Comparison of ENCODE assay signal across 12 cellular contexts in the genomic region with DNA sequence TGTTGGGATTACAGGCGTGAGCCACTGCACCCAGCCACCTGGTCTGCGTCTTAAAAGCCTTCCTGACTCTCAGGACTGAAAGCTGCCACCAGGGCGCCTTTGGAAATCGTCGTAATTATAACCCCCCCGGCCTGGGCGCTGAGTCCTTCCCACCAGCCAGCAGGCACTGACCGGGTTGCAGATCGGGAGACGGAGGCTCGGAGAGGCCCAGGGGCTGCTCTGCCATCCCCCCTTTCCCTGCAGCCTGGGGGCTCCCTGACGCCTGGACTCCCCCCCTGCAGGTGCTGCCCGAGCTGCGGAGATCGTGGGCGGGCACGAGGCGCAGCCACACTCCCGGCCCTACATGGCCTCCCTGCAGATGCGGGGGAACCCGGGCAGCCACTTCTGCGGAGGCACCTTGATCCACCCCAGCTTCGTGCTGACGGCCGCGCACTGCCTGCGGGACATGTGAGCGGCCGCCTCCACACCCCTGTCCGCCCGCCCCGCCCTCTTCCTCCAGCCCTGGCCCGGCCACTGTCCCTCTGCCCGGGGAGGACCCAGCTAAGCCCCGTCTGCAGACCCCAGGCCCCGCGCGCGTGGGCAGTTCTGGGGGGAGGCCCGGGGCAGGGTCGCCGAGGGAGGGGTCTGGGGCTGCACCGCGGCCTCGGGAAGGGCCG. TPM values are rescaled to one million over a fixed set of nuclear protein-coding genes. Genes with fewer than 3 reads are reported as not detected.
A peak's percentile ranks its signal among the peaks of the same experiment; 100 is the strongest.
DNase-seq lines count a peak whose midpoint lies in the region; ATAC-seq, FAIRE-seq and TF ChIP-seq lines count a peak whose summit lies in the region.
"Had no signal": no experiment of that assay in that cellular context is flagged by ENCODE, and none has a peak within 500 bp of the region (broad histone marks: within the 10 kb centered on the region; RNA-seq: fewer than 3 reads in every experiment).

No MANE protein-coding gene starts in this region.

- peaks cover 22% of the 10 kb centered on the region for H3K27me3 ChIP-seq in astrocyte (ENCODE audit: insufficient read depth, low read length)
- peaks cover 45% of the 10 kb centered on the region for H3K27me3 ChIP-seq in keratinocyte (ENCODE audit: control insufficient read depth, extremely low read depth, insufficient read depth, low read length)
- peaks cover 39% of the 10 kb centered on the region for H3K27me3 ChIP-seq in upper lobe of right lung

- no peaks in the 10 kb centered on the region for H4K20me1 ChIP-seq in astrocyte (ENCODE audit: insufficient read depth, low read length)
- no peaks in the 10 kb centered on the region for H4K20me1 ChIP-seq in keratinocyte (ENCODE audit: control insufficient read depth, extremely low read depth, insufficient read depth, low read length)

- H3K4me3 Mint-ChIP-seq in activated CD8-positive, alpha-beta memory T cell treated with anti-CD3 and anti-CD28 coated beads, Interleukin-2, amount 10 ng/mL, durations not matched to agents 7 days and 5 days: no peak overlapping the region
- no peak overlapping the region for H3K4me3 Mint-ChIP-seq in astrocyte (ENCODE audit: unreplicated experiment)
- H3K4me3 Mint-ChIP-seq: activated naive CD4-positive, alpha-beta T cell treated with anti-CD3 and anti-CD28 coated beads for 36 hours had no signal

- H3K36me3 ChIP-seq in astrocyte (ENCODE audit: insufficient read depth, low read length) (no peaks in the 10 kb centered on the region), keratinocyte (ENCODE audit: control insufficient read depth in 2 of 2, extremely low read depth in 1 of 2, insufficient read depth in 2 of 2, low read length in 2 of 2) (no peaks in the 10 kb centered on the region), upper lobe of right lung (no peaks in the 10 kb centered on the region)
- H3K36me3 ChIP-seq: transverse colon had no signal

- H3K27me3 Mint-ChIP-seq in activated CD8-positive, alpha-beta memory T cell treated with anti-CD3 and anti-CD28 coated beads, Interleukin-2, amount 10 ng/mL, durations not matched to agents 7 days and 5 days: peaks cover 33% of the 10 kb centered on the region
- peaks cover 29% of the 10 kb centered on the region for H3K27me3 Mint-ChIP-seq in astrocyte (ENCODE audit: low read depth, unreplicated experiment)

- H3K79me2 ChIP-seq in astrocyte (ENCODE audit: insufficient read depth, low read length) (no peaks in the 10 kb centered on the region), keratinocyte (ENCODE audit: control insufficient read depth, insufficient read depth, low read length) (no peaks in the 10 kb centered on the region)

- TF ChIP-seq CTCF in astrocyte (IDR thresholded peaks at IDR 0.05; ENCODE audit: insufficient read depth, low read depth, low read length) (no peak), keratinocyte (optimal IDR thresholded peaks at IDR 0.05 in 1 of 3, IDR thresholded peaks at IDR 0.05 in 1 of 3, conservative IDR thresholded peaks at IDR 0.05 in 1 of 3; ENCODE audit: extremely low read depth in 1 of 3, insufficient read depth in 2 of 3, low read length in 3 of 3) (no peak), upper lobe of right lung (IDR thresholded peaks at IDR 0.05) (no peak), D721Med (IDR thresholded peaks at IDR 0.05; ENCODE audit: insufficient read depth, missing control alignments) (no peak)

- H3K4me1 ChIP-seq in astrocyte (ENCODE audit: insufficient read depth, low read length): no peaks in the 10 kb centered on the region
- no peaks in the 10 kb centered on the region for H3K4me1 ChIP-seq in keratinocyte (ENCODE audit: control insufficient read depth, extremely low read depth, insufficient read depth, low read length)
- H3K4me1 ChIP-seq in upper lobe of right lung: peaks cover 17% of the 10 kb centered on the region

- H3K4me3 ChIP-seq in astrocyte (ENCODE audit: insufficient read depth, low read depth, low read length) (no peak overlapping the region), keratinocyte (ENCODE audit: control insufficient read depth in 2 of 3, extremely low read depth in 1 of 3, insufficient read depth in 2 of 3, low read depth in 1 of 3, low read length in 3 of 3) (no peak overlapping the region), upper lobe of right lung (peak overlapping the region; percentile 10)

- H3K27ac ChIP-seq in astrocyte (ENCODE audit: low read depth, low read length): no peak overlapping the region
- H3K27ac ChIP-seq in keratinocyte (ENCODE audit: control insufficient read depth, insufficient read depth, low read length): no peak overlapping the region
- no peak overlapping the region for H3K27ac ChIP-seq in upper lobe of right lung
- H3K27ac ChIP-seq: transverse colon had no signal

- dilution Hi-C loops in keratinocyte (cut with MboI; ENCODE audit: extremely low pct_ligation_motif_present, low sequenced_read_pairs): no loop called here

- H3K4me2 ChIP-seq in astrocyte (ENCODE audit: low read length) (peak overlapping the region; percentile 15), keratinocyte (ENCODE audit: control insufficient read depth, extremely low read depth, insufficient read depth, low read depth, low read length) (peak overlapping the region; percentile 37)

- H3K9me3 Mint-ChIP-seq in activated CD8-positive, alpha-beta memory T cell treated with anti-CD3 and anti-CD28 coated beads, Interleukin-2, amount 10 ng/mL, durations not matched to agents 7 days and 5 days (ENCODE audit: low read depth): peaks cover 3% of the 10 kb centered on the region
- H3K9me3 Mint-ChIP-seq in astrocyte (ENCODE audit: unreplicated experiment): no peaks in the 10 kb centered on the region
- H3K9me3 Mint-ChIP-seq: activated naive CD4-positive, alpha-beta T cell treated with anti-CD3 and anti-CD28 coated beads for 36 hours had no signal

- peak; percentile 22 for ATAC-seq in activated CD8-positive, alpha-beta memory T cell treated with anti-CD3 and anti-CD28 coated beads, Interleukin-2, amount 10 ng/mL, durations not matched to agents 7 days and 5 days
- peak; percentile 74 for ATAC-seq in upper lobe of right lung

- H2AFZ ChIP-seq in astrocyte (ENCODE audit: low read depth, low read length) (no peak overlapping the region), keratinocyte (ENCODE audit: control insufficient read depth, low read length) (no peak overlapping the region)

- H3K4me1 Mint-ChIP-seq in activated CD8-positive, alpha-beta memory T cell treated with anti-CD3 and anti-CD28 coated beads, Interleukin-2, amount 10 ng/mL, durations not matched to agents 7 days and 5 days: peaks cover 3% of the 10 kb centered on the region
- no peaks in the 10 kb centered on the region for H3K4me1 Mint-ChIP-seq in astrocyte (ENCODE audit: low read depth, unreplicated experiment)

- H3K9me1 ChIP-seq in keratinocyte (ENCODE audit: control insufficient read depth, extremely low read depth, insufficient read depth, low read length): no peaks in the 10 kb centered on the region

- no peak for DNase-seq in activated CD8-positive, alpha-beta memory T cell treated with anti-CD3 and anti-CD28 coated beads, Interleukin-2, amount 10 ng/mL, durations not matched to agents 7 days and 5 days
- DNase-seq in activated CD8-positive, alpha-beta memory T cell treated with anti-CD3 and anti-CD28 coated beads for 24 hours: no peak
- DNase-seq in astrocyte (ENCODE audit: low read depth) (no peak), keratinocyte (ENCODE audit: low read depth, low spot score) (no peak), upper lobe of right lung (peak; percentile 76), epidermal melanocyte (ENCODE audit: insufficient read length, low spot score) (no peak), D721Med (ENCODE audit: insufficient read length, low spot score) (no peak), HuH-7 (ENCODE audit: low spot score) (no peak)
- DNase-seq: activated naive CD4-positive, alpha-beta T cell treated with anti-CD3 and anti-CD28 coated beads for 36 hours; CD4-positive, CD25-positive, alpha-beta regulatory T cell; transverse colon had no signal

- H3K36me3 Mint-ChIP-seq in activated CD8-positive, alpha-beta memory T cell treated with anti-CD3 and anti-CD28 coated beads, Interleukin-2, amount 10 ng/mL, durations not matched to agents 7 days and 5 days: peaks cover 3% of the 10 kb centered on the region
- H3K36me3 Mint-ChIP-seq in astrocyte (ENCODE audit: low read depth, unreplicated experiment): no peaks in the 10 kb centered on the region
- H3K36me3 Mint-ChIP-seq: CD4-positive, CD25-positive, alpha-beta regulatory T cell had no signal

- intact Hi-C loops in upper lobe of right lung (cut with DNase I): no loop called here

- no peak for FAIRE-seq in astrocyte (lab: Jason Lieb, UNC)
- FAIRE-seq in keratinocyte (lab: Jason Lieb, UNC): no peak
- FAIRE-seq in D721Med (lab: Jason Lieb, UNC): no peak

- H3K9ac ChIP-seq in astrocyte (ENCODE audit: low read length): no peak overlapping the region
- no peak overlapping the region for H3K9ac ChIP-seq in keratinocyte (ENCODE audit: control insufficient read depth, extremely low read depth, insufficient read depth, low read length)

- CTCF ChIA-PET in activated CD8-positive, alpha-beta memory T cell treated with anti-CD3 and anti-CD28 coated beads, Interleukin-2, amount 10 ng/mL, durations not matched to agents 7 days and 5 days (lab: Charles Lee): interaction anchor here (1.1 kb wide), 1 partner anchor 74 kb away, joined by 3 read pairs; no protein-coding TSS in a partner anchor

- H3K9me3 ChIP-seq in astrocyte (ENCODE audit: insufficient read depth, low read depth, low read length) (no peaks in the 10 kb centered on the region), keratinocyte (ENCODE audit: control insufficient read depth, low read depth, low read length) (no peaks in the 10 kb centered on the region), upper lobe of right lung (no peaks in the 10 kb centered on the region)
- H3K9me3 ChIP-seq: transverse colon had no signal

- H3K27ac Mint-ChIP-seq in activated CD8-positive, alpha-beta memory T cell treated with anti-CD3 and anti-CD28 coated beads, Interleukin-2, amount 10 ng/mL, durations not matched to agents 7 days and 5 days: no peak overlapping the region
- H3K27ac Mint-ChIP-seq in astrocyte (ENCODE audit: unreplicated experiment): no peak overlapping the region
- H3K27ac Mint-ChIP-seq: activated naive CD4-positive, alpha-beta T cell treated with anti-CD3 and anti-CD28 coated beads for 36 hours; CD4-positive, CD25-positive, alpha-beta regulatory T cell had no signal

RNA-seq across cellular contexts. Expression of a gene that starts 2.5 kb away (rescaled TPM):
- total RNA-seq in activated CD8-positive, alpha-beta memory T cell treated with anti-CD3 and anti-CD28 coated beads, Interleukin-2, amount 10 ng/mL, durations not matched to agents 7 days and 5 days: not detected
- total RNA-seq in astrocyte: not detected in 2 replicates
- not detected in 3 replicates for polyA plus RNA-seq in keratinocyte
- polyA plus RNA-seq in keratinocyte (2011; ENCODE audit: low read depth): not detected
- polyA plus RNA-seq in keratinocyte (2011; cell fraction: cytosol; rRNA removed): not detected in 2 replicates
- not detected in 2 replicates for polyA plus RNA-seq in keratinocyte (2011; cell fraction: nucleus; rRNA removed)
- not detected in 2 replicates for polyA plus RNA-seq in keratinocyte (2012; ENCODE audit: low replicate concordance)
- not detected in 3 replicates for polyA minus RNA-seq in keratinocyte
- polyA minus RNA-seq in keratinocyte (2011; cell fraction: cytosol; rRNA and poly(A)+ RNA removed): not detected
- not detected in 2 replicates for polyA minus RNA-seq in keratinocyte (2011; cell fraction: nucleus; rRNA and poly(A)+ RNA removed)
- total RNA-seq in upper lobe of right lung: not detected
- total RNA-seq: activated naive CD4-positive, alpha-beta T cell treated with anti-CD3 and anti-CD28 coated beads for 36 hours; CD4-positive, CD25-positive, alpha-beta regulatory T cell; fibroblast of villous mesenchyme; transverse colon had no signal
- polyA plus RNA-seq: CD4-positive, CD25-positive, alpha-beta regulatory T cell had no signal

RNA-seq across cellular contexts. Expression of a gene that starts 8.8 kb away (rescaled TPM):
- total RNA-seq in activated CD8-positive, alpha-beta memory T cell treated with anti-CD3 and anti-CD28 coated beads, Interleukin-2, amount 10 ng/mL, durations not matched to agents 7 days and 5 days: not detected
- total RNA-seq in astrocyte: not detected in 2 replicates
- not detected in 3 replicates for polyA plus RNA-seq in keratinocyte
- not detected for polyA plus RNA-seq in keratinocyte (2011; ENCODE audit: low read depth)
- not detected in 2 replicates for polyA plus RNA-seq in keratinocyte (2011; cell fraction: cytosol; rRNA removed)
- polyA plus RNA-seq in keratinocyte (2011; cell fraction: nucleus; rRNA removed): not detected in 2 replicates
- not detected in 2 replicates for polyA plus RNA-seq in keratinocyte (2012; ENCODE audit: low replicate concordance)
- polyA minus RNA-seq in keratinocyte: not detected in 3 replicates
- not detected for polyA minus RNA-seq in keratinocyte (2011; cell fraction: cytosol; rRNA and poly(A)+ RNA removed)
- polyA minus RNA-seq in keratinocyte (2011; cell fraction: nucleus; rRNA and poly(A)+ RNA removed): not detected in 2 replicates
- total RNA-seq in upper lobe of right lung: 0.52 TPM
- total RNA-seq: activated naive CD4-positive, alpha-beta T cell treated with anti-CD3 and anti-CD28 coated beads for 36 hours; CD4-positive, CD25-positive, alpha-beta regulatory T cell; fibroblast of villous mesenchyme had no signal
- polyA plus RNA-seq: CD4-positive, CD25-positive, alpha-beta regulatory T cell had no signal

RNA-seq across cellular contexts. Expression of a gene that starts 15.7 kb away (rescaled TPM):
- total RNA-seq in activated CD8-positive, alpha-beta memory T cell treated with anti-CD3 and anti-CD28 coated beads, Interleukin-2, amount 10 ng/mL, durations not matched to agents 7 days and 5 days: not detected
- total RNA-seq in astrocyte (1.00 and 1.4 TPM in 2 replicates), upper lobe of right lung (0.75 TPM)
- polyA plus RNA-seq in keratinocyte: not detected in 3 replicates
- not detected for polyA plus RNA-seq in keratinocyte (2011; ENCODE audit: low read depth)
- not detected in 2 replicates for polyA plus RNA-seq in keratinocyte (2011; cell fraction: cytosol; rRNA removed)
- not detected in 2 replicates for polyA plus RNA-seq in keratinocyte (2011; cell fraction: nucleus; rRNA removed)
- not detected in 2 replicates for polyA plus RNA-seq in keratinocyte (2012; ENCODE audit: low replicate concordance)
- polyA minus RNA-seq in keratinocyte: not detected in 3 replicates
- polyA minus RNA-seq in keratinocyte (2011; cell fraction: cytosol; rRNA and poly(A)+ RNA removed): not detected
- polyA minus RNA-seq in keratinocyte (2011; cell fraction: nucleus; rRNA and poly(A)+ RNA removed): not detected in 2 replicates
- total RNA-seq: activated naive CD4-positive, alpha-beta T cell treated with anti-CD3 and anti-CD28 coated beads for 36 hours; fibroblast of villous mesenchyme; transverse colon had no signal
- polyA plus RNA-seq: CD4-positive, CD25-positive, alpha-beta regulatory T cell had no signal

RNA-seq across cellular contexts. Expression of a gene that starts 16.2 kb away (rescaled TPM):
- total RNA-seq in activated CD8-positive, alpha-beta memory T cell treated with anti-CD3 and anti-CD28 coated beads, Interleukin-2, amount 10 ng/mL, durations not matched to agents 7 days and 5 days: 1 to 10 TPM in 1 of 2 experiments, under 1 TPM in 1; 0.66 to 1.5 TPM
- total RNA-seq in astrocyte (0.59 and 0.65 TPM in 2 replicates), upper lobe of right lung (153 TPM)
- 0.37 to 1.6 TPM (median 0.47 TPM) in 3 replicates for polyA plus RNA-seq in keratinocyte
- not detected for polyA plus RNA-seq in keratinocyte (2011; ENCODE audit: low read depth)
- 0.49 and 2.3 TPM in 2 replicates for polyA plus RNA-seq in keratinocyte (2011; cell fraction: cytosol; rRNA removed)
- polyA plus RNA-seq in keratinocyte (2011; cell fraction: nucleus; rRNA removed): 0.64 and 1.5 TPM in 2 replicates
- polyA plus RNA-seq in keratinocyte (2012; ENCODE audit: low replicate concordance): 0.49 and 2.2 TPM in 2 replicates
- 0.43 to 0.45 TPM (median 0.43 TPM) in 3 replicates for polyA minus RNA-seq in keratinocyte
- polyA minus RNA-seq in keratinocyte (2011; cell fraction: cytosol; rRNA and poly(A)+ RNA removed): 5.0 TPM
- 1.4 and 3.3 TPM in 2 replicates for polyA minus RNA-seq in keratinocyte (2011; cell fraction: nucleus; rRNA and poly(A)+ RNA removed)

RNA-seq across cellular contexts. Expression of a gene that starts 21.6 kb away (rescaled TPM):
- total RNA-seq in activated CD8-positive, alpha-beta memory T cell treated with anti-CD3 and anti-CD28 coated beads, Interleukin-2, amount 10 ng/mL, durations not matched to agents 7 days and 5 days: not detected
- total RNA-seq in astrocyte (29.2 and 36.5 TPM in 2 replicates), upper lobe of right lung (0.46 TPM)
- 0.02 to 0.08 TPM in 2 of 3 replicates, not detected in the other for polyA plus RNA-seq in keratinocyte
- polyA plus RNA-seq in keratinocyte (2011; ENCODE audit: low read depth): not detected
- polyA plus RNA-seq in keratinocyte (2011; cell fraction: cytosol; rRNA removed): 0.04 and 0.05 TPM in 2 replicates
- polyA plus RNA-seq in keratinocyte (2011; cell fraction: nucleus; rRNA removed): 0.09 and 0.10 TPM in 2 replicates
- polyA plus RNA-seq in keratinocyte (2012; ENCODE audit: low replicate concordance): not detected in 2 replicates
- polyA minus RNA-seq in keratinocyte: not detected in 3 replicates
- not detected for polyA minus RNA-seq in keratinocyte (2011; cell fraction: cytosol; rRNA and poly(A)+ RNA removed)
- polyA minus RNA-seq in keratinocyte (2011; cell fraction: nucleus; rRNA and poly(A)+ RNA removed): 0.31 TPM in 1 of 2 replicates, not detected in the other
- total RNA-seq: activated naive CD4-positive, alpha-beta T cell treated with anti-CD3 and anti-CD28 coated beads for 36 hours; CD4-positive, CD25-positive, alpha-beta regulatory T cell; transverse colon had no signal
- polyA plus RNA-seq: CD4-positive, CD25-positive, alpha-beta regulatory T cell had no signal
